In the genomic region with DNA sequence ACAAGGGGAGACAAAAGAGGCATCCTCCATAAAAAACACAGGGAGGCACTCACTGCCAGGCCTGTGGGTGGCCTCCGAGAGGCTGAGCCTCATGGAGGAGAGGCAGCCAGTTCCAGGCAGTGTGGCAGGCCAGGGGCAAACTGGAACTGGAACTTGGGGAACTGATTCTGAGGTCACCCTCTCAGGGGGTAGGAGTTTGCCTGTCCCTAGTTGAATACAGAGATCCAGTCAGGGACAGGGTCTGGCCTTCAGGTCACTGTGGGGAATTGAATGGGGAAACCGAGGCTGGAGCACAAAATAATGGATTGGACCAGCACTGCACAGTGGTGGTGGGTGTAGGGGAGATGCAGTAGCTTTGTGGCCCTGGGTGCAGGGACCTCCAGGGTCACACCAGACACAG, we compare ENCODE assay signal across 13 cellular contexts. TPM values are rescaled to one million over a fixed set of nuclear protein-coding genes. Genes with fewer than 3 reads are reported as not detected.
DNase-seq lines count a peak whose midpoint lies in the region; ATAC-seq and TF ChIP-seq lines count a peak whose summit lies in the region.
"Had no signal": no experiment of that assay in that cellular context is flagged by ENCODE, and none has a peak within 500 bp of the region (broad histone marks: within the 10 kb centered on the region; RNA-seq: fewer than 3 reads in every experiment).

No MANE protein-coding gene starts in this region.

- H3K27me3 ChIP-seq in right atrium auricular region (no peaks in the 10 kb centered on the region), left ventricle myocardium inferior (ENCODE audit: low read depth) (peaks cover 22% of the 10 kb centered on the region), vagina (no peaks in the 10 kb centered on the region)

- H3K27ac ChIP-seq in right atrium auricular region, result no peak overlapping the region
- H3K27ac ChIP-seq in left ventricle myocardium inferior (replicated peaks), result no peak overlapping the region
- H3K27ac ChIP-seq in vagina, result no peak overlapping the region
- H3K27ac ChIP-seq: 22Rv1 had no signal

- peak overlapping the region; percentile 1 for H3K27ac Mint-ChIP-seq in T-helper 1 cell treated with Interleukin-12 subunit alpha and Interleukin-12 subunit beta and Interleukin-4 antibody, amounts not matched to agents 30 μg/mL and 1 μg/mL, for 36 hours
- no peak overlapping the region for H3K27ac Mint-ChIP-seq in osteocyte (ENCODE audit: unreplicated experiment)

- H3K4me3 ChIP-seq in right atrium auricular region (no peak overlapping the region), left ventricle myocardium inferior (no peak overlapping the region), vagina (no peak overlapping the region)
- H3K4me3 ChIP-seq: HAP-1 had no signal

- TF ChIP-seq CTCF in right atrium auricular region (IDR thresholded peaks at IDR 0.05), result no peak
- no peak for TF ChIP-seq CTCF in left ventricle myocardium inferior (IDR thresholded peaks at IDR 0.05; ENCODE audit: borderline replicate concordance)
- no peak for TF ChIP-seq CTCF in osteocyte (IDR thresholded peaks at IDR 0.05)
- no peak for TF ChIP-seq CTCF in vagina (IDR thresholded peaks at IDR 0.05)

- no peaks in the 10 kb centered on the region for H3K4me1 Mint-ChIP-seq in T-helper 1 cell treated with Interleukin-12 subunit alpha and Interleukin-12 subunit beta and Interleukin-4 antibody, amounts not matched to agents 30 μg/mL and 1 μg/mL, for 36 hours (ENCODE audit: low read depth)
- no peaks in the 10 kb centered on the region for H3K4me1 Mint-ChIP-seq in osteocyte (ENCODE audit: unreplicated experiment)

- DNase-seq in T-helper 1 cell (no peak), right atrium auricular region (ENCODE audit: low spot score) (peak; percentile 34), left ventricle myocardium inferior (no peak), osteocyte (ENCODE audit: extremely low spot score, unreplicated experiment) (peak; percentile 71), vagina (ENCODE audit: extremely low spot score in 2 of 2) (peak; percentile 62 to 67)
- no peak for DNase-seq in activated T-cell treated with anti-CD3 and anti-CD28 coated beads, Interleukin-2, amount 50 U/mL, for 48 hours
- DNase-seq: CD4-positive, CD25-positive, alpha-beta regulatory T cell; DMS53; GF-D8 had no signal

- no peak for ATAC-seq in HG02798 (IDR thresholded peaks at IDR 0.05; ENCODE audit: poor library complexity, unreplicated experiment)

- no peaks in the 10 kb centered on the region for H3K36me3 Mint-ChIP-seq in T-helper 1 cell treated with Interleukin-12 subunit alpha and Interleukin-12 subunit beta and Interleukin-4 antibody, amounts not matched to agents 30 μg/mL and 1 μg/mL, for 36 hours (ENCODE audit: low read depth)
- H3K36me3 Mint-ChIP-seq in osteocyte (ENCODE audit: unreplicated experiment), result no peaks in the 10 kb centered on the region
- H3K36me3 Mint-ChIP-seq: CD4-positive, CD25-positive, alpha-beta regulatory T cell had no signal

- no peaks in the 10 kb centered on the region for H3K9me3 Mint-ChIP-seq in T-helper 1 cell treated with Interleukin-12 subunit alpha and Interleukin-12 subunit beta and Interleukin-4 antibody, amounts not matched to agents 30 μg/mL and 1 μg/mL, for 36 hours
- no peaks in the 10 kb centered on the region for H3K9me3 Mint-ChIP-seq in osteocyte (ENCODE audit: unreplicated experiment)

- peaks cover 5% of the 10 kb centered on the region for H3K27me3 Mint-ChIP-seq in T-helper 1 cell treated with Interleukin-12 subunit alpha and Interleukin-12 subunit beta and Interleukin-4 antibody, amounts not matched to agents 30 μg/mL and 1 μg/mL, for 36 hours (ENCODE audit: low read depth)
- H3K27me3 Mint-ChIP-seq in osteocyte (ENCODE audit: unreplicated experiment), result peaks cover 33% of the 10 kb centered on the region

- H3K36me3 ChIP-seq in right atrium auricular region (no peaks in the 10 kb centered on the region), left ventricle myocardium inferior (no peaks in the 10 kb centered on the region), vagina (no peaks in the 10 kb centered on the region)
- H3K36me3 ChIP-seq: HAP-1 had no signal

- no peak overlapping the region for H3K4me3 Mint-ChIP-seq in T-helper 1 cell treated with Interleukin-12 subunit alpha and Interleukin-12 subunit beta and Interleukin-4 antibody, amounts not matched to agents 30 μg/mL and 1 μg/mL, for 36 hours
- H3K4me3 Mint-ChIP-seq in osteocyte (ENCODE audit: unreplicated experiment), result no peak overlapping the region
- H3K4me3 Mint-ChIP-seq: CD4-positive, CD25-positive, alpha-beta regulatory T cell had no signal

- intact Hi-C loops in left ventricle myocardium inferior (cut with micrococcal nuclease) (no loop called here), vagina (cut with DNase I) (no loop called here)

- TF ChIP-seq POLR2A in vagina (IDR thresholded peaks at IDR 0.05), result no peak

- H3K4me1 ChIP-seq in right atrium auricular region (no peaks in the 10 kb centered on the region), left ventricle myocardium inferior (no peaks in the 10 kb centered on the region), vagina (no peaks in the 10 kb centered on the region)
- H3K4me1 ChIP-seq: HAP-1 had no signal

- peaks cover 0 to 4% of the 10 kb centered on the region in 2 donors for H3K9me3 ChIP-seq in right atrium auricular region
- peaks cover 4% of the 10 kb centered on the region for H3K9me3 ChIP-seq in left ventricle myocardium inferior (replicated peaks)
- no peaks in the 10 kb centered on the region for H3K9me3 ChIP-seq in vagina
- H3K9me3 ChIP-seq: HAP-1 had no signal

RNA-seq across cellular contexts. Expression of a gene that starts 58.7 kb away (rescaled TPM):
- total RNA-seq in right atrium auricular region, result 10 to 100 TPM; 24.0 to 27.3 TPM
- 17.4 TPM for total RNA-seq in left ventricle myocardium inferior
- total RNA-seq in osteocyte, result 49.0 and 49.7 TPM in 2 replicates
- 54.0 TPM for total RNA-seq in vagina

Comparison
In these comparisons a context has a peak if more than half of its experiments do, and no peak if none do; other contexts are left out.
1. DNase-seq: peak in right atrium auricular region (single experiment), osteocyte (single experiment) and vagina (2 of 2); none in T-helper 1 cell (0 of 5), left ventricle myocardium inferior (single experiment) and activated T-cell treated with anti-CD3 and anti-CD28 coated beads, Interleukin-2, amount 50 U/mL, for 48 hours (0 of 2).